In genomic region chr7:21944616-21945373, GRCh38 we compare ENCODE assay signal across 8 cellular contexts. TPM values are rescaled to one million over a fixed set of nuclear protein-coding genes. Genes with fewer than 3 reads are reported as not detected.
A peak's percentile ranks its signal among the peaks of the same experiment; 100 is the strongest.
DNase-seq lines count a peak whose midpoint lies in the region; ATAC-seq and TF ChIP-seq lines count a peak whose summit lies in the region.

No MANE protein-coding gene starts in this region.

- DNase-seq in activated T-cell treated with anti-CD3 and anti-CD28 coated beads for 1 hour (ENCODE audit: low read depth) (peak; percentile 20), activated T-cell treated with anti-CD3 and anti-CD28 coated beads for 4 hours (no peak), NCI-H226 (peak; percentile 61), globus pallidus (ENCODE audit: low spot score) (peak; percentile 50), osteoblast (ENCODE audit: insufficient read length, low spot score, missing footprints) (peak; percentile 74), GM20000 (ENCODE audit: low spot score) (no peak)
- peak; percentile 48 to 52 for DNase-seq in activated T-cell treated with anti-CD3 and anti-CD28 coated beads, Interleukin-2, amount 50 U/mL, for 72 hours

- peaks cover 8% of the 10 kb centered on the region for H3K27me3 Mint-ChIP-seq in activated T-cell treated with anti-CD3 and anti-CD28 coated beads, Interleukin-2, amount 50 U/mL, for 72 hours (ENCODE audit: low read depth)

- H3K4me3 ChIP-seq in osteoblast (ENCODE audit: insufficient read depth, low read length) = peak overlapping the region; percentile 84

- H3K4me3 Mint-ChIP-seq in activated T-cell treated with anti-CD3 and anti-CD28 coated beads, Interleukin-2, amount 50 U/mL, for 72 hours = peak overlapping the region; percentile 89 to 92

- peak overlapping the region; percentile 71 for H3K27ac ChIP-seq in osteoblast (ENCODE audit: low read depth, low read length)

- H2AFZ ChIP-seq in osteoblast (ENCODE audit: low read length) = peak overlapping the region; percentile 96

- H3K9me3 Mint-ChIP-seq in activated T-cell treated with anti-CD3 and anti-CD28 coated beads, Interleukin-2, amount 50 U/mL, for 72 hours = no peaks in the 10 kb centered on the region

- peaks cover 0 to 3% of the 10 kb centered on the region in 2 donors for H3K36me3 Mint-ChIP-seq in activated T-cell treated with anti-CD3 and anti-CD28 coated beads, Interleukin-2, amount 50 U/mL, for 72 hours (ENCODE audit: insufficient read depth in 2 of 2)

- no peaks in the 10 kb centered on the region for H3K27me3 ChIP-seq in osteoblast (ENCODE audit: insufficient read depth, low read length)

- peak overlapping the region; percentile 95 for H3K4me2 ChIP-seq in osteoblast (ENCODE audit: insufficient read depth, low read length)

- TF ChIP-seq CTCF in osteoblast (IDR thresholded peaks at IDR 0.05; ENCODE audit: extremely low read depth, low read depth, low read length) (no peak), GM20000 (IDR thresholded peaks at IDR 0.05; ENCODE audit: extremely low read depth, missing control alignments) (no peak)

- peaks cover 18% of the 10 kb centered on the region for H3K4me1 ChIP-seq in osteoblast (ENCODE audit: insufficient read depth, low read length)

- no peaks in the 10 kb centered on the region for H3K36me3 ChIP-seq in osteoblast (ENCODE audit: insufficient read depth, low read length)

- H3K4me1 Mint-ChIP-seq in activated T-cell treated with anti-CD3 and anti-CD28 coated beads, Interleukin-2, amount 50 U/mL, for 72 hours (ENCODE audit: low read depth) = peaks cover 81% of the 10 kb centered on the region

- ATAC-seq in activated T-cell treated with anti-CD3 and anti-CD28 coated beads, Interleukin-2, amount 50 U/mL, for 72 hours (replicated peaks in 1 of 2) = no peak
- ATAC-seq in GM21619 (IDR thresholded peaks at IDR 0.05; ENCODE audit: unreplicated experiment) = no peak

- no peaks in the 10 kb centered on the region for H3K9me3 ChIP-seq in osteoblast (ENCODE audit: low read depth, low read length)

- peak overlapping the region; percentile 66 for H3K27ac Mint-ChIP-seq in activated T-cell treated with anti-CD3 and anti-CD28 coated beads, Interleukin-2, amount 50 U/mL, for 72 hours

- H3K79me2 ChIP-seq in osteoblast (ENCODE audit: insufficient read depth, low read length) = peaks cover 31% of the 10 kb centered on the region

- no peaks in the 10 kb centered on the region for H4K20me1 ChIP-seq in osteoblast (ENCODE audit: insufficient read depth, low read length)

RNA-seq across cellular contexts. Expression of gene CDCA7L, which starts 0.9 kb away (rescaled TPM):
- 10 to 100 TPM; 35.1 to 49.1 TPM for total RNA-seq in activated T-cell treated with anti-CD3 and anti-CD28 coated beads, Interleukin-2, amount 50 U/mL, for 72 hours
- 30.0 and 35.1 TPM in 2 replicates for total RNA-seq in osteoblast

Comparison
In these comparisons a context has a peak if more than half of its experiments do, and no peak if none do; other contexts are left out.
1. DNase-seq: peak in activated T-cell treated with anti-CD3 and anti-CD28 coated beads for 1 hour (single experiment), NCI-H226 (single experiment), activated T-cell treated with anti-CD3 and anti-CD28 coated beads, Interleukin-2, amount 50 U/mL, for 72 hours (2 of 2), globus pallidus (single experiment) and osteoblast (single experiment); none in activated T-cell treated with anti-CD3 and anti-CD28 coated beads for 4 hours (single experiment) and GM20000 (single experiment).